In the genomic region with DNA sequence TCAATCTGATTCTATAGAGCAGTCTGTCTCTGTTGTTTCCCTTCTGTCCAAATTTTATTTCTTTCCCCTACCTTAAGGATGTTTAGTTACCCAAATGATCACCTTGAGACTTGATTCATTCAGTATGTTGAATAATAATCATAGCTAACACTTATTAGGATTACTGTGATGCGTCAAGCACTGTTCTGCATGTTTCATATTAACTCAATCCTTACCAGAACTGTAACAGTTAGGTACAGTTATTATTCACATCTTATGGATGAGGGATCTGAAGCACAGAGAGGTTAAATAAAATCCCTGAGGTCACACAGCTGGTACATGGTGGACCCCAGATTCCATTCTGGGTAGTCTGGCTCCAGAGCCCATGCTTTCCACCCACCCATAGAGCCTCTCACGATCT, we compare ENCODE assay signal across 17 cellular contexts.
DNase-seq lines count a peak whose midpoint lies in the region; ATAC-seq, FAIRE-seq and TF ChIP-seq lines count a peak whose summit lies in the region.
"Had no signal": no experiment of that assay in that cellular context is flagged by ENCODE, and none has a peak within 500 bp of the region (broad histone marks: within the 10 kb centered on the region; RNA-seq: fewer than 3 reads in every experiment).

No MANE protein-coding gene starts in this region.

- H3K27ac ChIP-seq in liver (ENCODE audit: low read depth in 1 of 2, low read length in 2 of 2) (peak overlapping the region; percentile 43 to 77), HepG2 (ENCODE audit: extremely low read length, insufficient read depth, low read length) (no peak overlapping the region), vagina (peak overlapping the region; percentile 6), hepatocyte (no peak overlapping the region)
- H3K27ac ChIP-seq: GM23248 had no signal

- CTCF ChIA-PET in HepG2 (lab: Yijun Ruan, JAX; ENCODE audit: low intra/inter-chr PET ratio, low total read pairs) (no interaction called here), T-cell (lab: Charles Lee) (interaction anchor here in 1 of 2 donors (0.8 kb wide), 1 partner anchor 254 kb away, joined by 3 read pairs; no protein-coding TSS in a partner anchor), WTC11 (lab: Charles Lee) (interaction anchor here (0.6 to 1.2 kb wide), 2 partner anchors 222 to 713 kb away, joined by 3 to 4 read pairs; a partner anchor contains a TSS)

- TF ChIP-seq EP300 in HepG2 (IDR thresholded peaks at IDR 0.05; ENCODE audit: low read depth in 2 of 2, low read length in 2 of 2) (no peak), HepG2 (CRISPR knock-in tag; IDR thresholded peaks at IDR 0.05; ENCODE audit: borderline replicate concordance) (no peak)

- TF ChIP-seq CTCF in liver (IDR thresholded peaks at IDR 0.05; ENCODE audit: low read depth, low read length, missing input control) (no peak), HepG2 (CRISPR knock-in tag; IDR thresholded peaks at IDR 0.05) (no peak), vagina (IDR thresholded peaks at IDR 0.05) (no peak), WTC11 (IDR thresholded peaks at IDR 0.05) (no peak), hepatocyte (IDR thresholded peaks at IDR 0.05; ENCODE audit: poor library complexity) (no peak)

- TF ChIP-seq POLR2A in HepG2 (IDR thresholded peaks at IDR 0.05; ENCODE audit: insufficient read depth in 1 of 2, low read depth in 2 of 2, low read length in 2 of 2) (no peak), vagina (IDR thresholded peaks at IDR 0.05) (no peak)

- H3K27ac Mint-ChIP-seq in T-cell (peak overlapping the region; percentile 96), memory B cell (peak overlapping the region; percentile 77), WTC11 (no peak overlapping the region)

- H3K27me3 ChIP-seq in liver (ENCODE audit: control insufficient read depth in 4 of 4, insufficient read depth in 4 of 4, low read length in 3 of 4) (no peaks in the 10 kb centered on the region), HepG2 (ENCODE audit: control insufficient read depth in 1 of 2, insufficient read depth in 2 of 2, low read length in 2 of 2) (no peaks in the 10 kb centered on the region), vagina (no peaks in the 10 kb centered on the region), hepatocyte (no peaks in the 10 kb centered on the region)

- ATAC-seq in HepG2 (no peak), T-cell (replicated peaks in 1 of 4) (no peak), memory B cell (ENCODE audit: low read depth) (no peak), WTC11 (no peak), GM21360 (IDR thresholded peaks at IDR 0.05; ENCODE audit: unreplicated experiment) (no peak)
- ATAC-seq: Right ventricle myocardium inferior had no signal

- no peaks in the 10 kb centered on the region for H3K27me3 Mint-ChIP-seq in T-cell
- no peaks in the 10 kb centered on the region for H3K27me3 Mint-ChIP-seq in memory B cell
- no peaks in the 10 kb centered on the region for H3K27me3 Mint-ChIP-seq in WTC11 (ENCODE audit: low read depth)

- H3K4me1 ChIP-seq in liver (ENCODE audit: control insufficient read depth in 4 of 4, insufficient read depth in 4 of 4, low read length in 3 of 4) (peaks cover 0 to 5% (median 0%) of the 10 kb centered on the region in 4 donors), HepG2 (ENCODE audit: insufficient read depth, low read length) (no peaks in the 10 kb centered on the region), vagina (peaks cover 18% of the 10 kb centered on the region), hepatocyte (ENCODE audit: insufficient read depth) (no peaks in the 10 kb centered on the region)

- H3K9ac ChIP-seq in liver (ENCODE audit: low read depth in 1 of 2, low read length in 2 of 2) (no peak overlapping the region), HepG2 (ENCODE audit: insufficient read depth, low read depth, low read length) (no peak overlapping the region)
- H3K9ac ChIP-seq: GM23248 had no signal

- no peaks in the 10 kb centered on the region for H3K9me2 ChIP-seq in hepatocyte (replicated peaks; ENCODE audit: insufficient read depth)

- H3K4me3 Mint-ChIP-seq in T-cell (peak overlapping the region in 2 of 3 donors; percentile 65), memory B cell (peak overlapping the region; percentile 82), WTC11 (no peak overlapping the region)

- POLR2A ChIA-PET in HepG2 (lab: Yijun Ruan, JAX) (no interaction called here), T-cell (lab: Charles Lee) (no interaction called here), WTC11 (lab: Charles Lee) (no interaction called here)

- DNase-seq in HepG2 (ENCODE audit: low spot score) (no peak), T-cell (no peak), memory B cell (ENCODE audit: low spot score in 2 of 2) (no peak), vagina (ENCODE audit: extremely low spot score in 2 of 2) (no peak), WTC11 (ENCODE audit: low spot score) (no peak), hepatocyte (ENCODE audit: low spot score) (no peak)
- DNase-seq: AML-193; caudate nucleus; foreskin fibroblast; mesendoderm; occipital lobe; stimulated activated naive CD4-positive, alpha-beta T cell had no signal

- no peak for FAIRE-seq in HepG2 (lab: Jason Lieb, UNC)
- FAIRE-seq: HTR-8/SVneo had no signal

- no peaks in the 10 kb centered on the region for H3K79me2 ChIP-seq in HepG2 (ENCODE audit: insufficient read depth, low read length)
- no peaks in the 10 kb centered on the region for H3K79me2 ChIP-seq in hepatocyte

- BruUV-seq in HepG2 (replicated peaks; lab: Mats Ljungman, UMichigan), result no TSS peak

- no peaks in the 10 kb centered on the region for H4K20me1 ChIP-seq in HepG2 (ENCODE audit: insufficient read depth, low read length)
- no peaks in the 10 kb centered on the region for H4K20me1 ChIP-seq in hepatocyte (ENCODE audit: insufficient read depth, poor library complexity, severe bottlenecking)

- H3K9me3 Mint-ChIP-seq in T-cell (no peaks in the 10 kb centered on the region), memory B cell (no peaks in the 10 kb centered on the region), WTC11 (no peaks in the 10 kb centered on the region)

- peaks cover 14% of the 10 kb centered on the region for H3K36me3 Mint-ChIP-seq in T-cell
- peaks cover 4% of the 10 kb centered on the region for H3K36me3 Mint-ChIP-seq in memory B cell
- H3K36me3 Mint-ChIP-seq in WTC11, result no peaks in the 10 kb centered on the region

- intact Hi-C loops in HepG2 (cut with micrococcal nuclease; ENCODE audit: unreplicated experiment) (no loop called here), vagina (cut with DNase I) (no loop called here)

- H3K36me3 ChIP-seq in liver (ENCODE audit: control insufficient read depth in 4 of 4, insufficient read depth in 3 of 4, low read depth in 1 of 4, low read length in 3 of 4) (peaks cover 0 to 3% (median 2%) of the 10 kb centered on the region in 4 donors), HepG2 (replicated peaks in 1 of 2; ENCODE audit: control insufficient read depth in 1 of 2, insufficient read depth in 2 of 2, low read length in 2 of 2) (peaks cover 1 to 9% of the 10 kb centered on the region in 2 experiments; a peak in 2 of 5 replicates), vagina (no peaks in the 10 kb centered on the region), hepatocyte (replicated peaks; ENCODE audit: insufficient read depth, low read depth) (no peaks in the 10 kb centered on the region)

- 86% methylated on average over 2 of the region's 2 CpGs for WGBS in liver
- WGBS in HepG2 (ENCODE audit: low lambda C conversion rate), result 95% methylated on average over 2 of the region's 2 CpGs
- 96% methylated on average over 2 of the region's 2 CpGs for WGBS in hepatocyte (ENCODE audit: low lambda C conversion rate, missing lambda C conversion rate)

- no peak overlapping the region for H2AFZ ChIP-seq in HepG2 (ENCODE audit: low read length)
- H2AFZ ChIP-seq in hepatocyte, result no peak overlapping the region
- H2AFZ ChIP-seq: GM23248 had no signal

- H3K9me3 ChIP-seq in liver (ENCODE audit: control insufficient read depth in 4 of 4, low read length in 3 of 4), result no peaks in the 10 kb centered on the region
- no peaks in the 10 kb centered on the region for H3K9me3 ChIP-seq in HepG2 (ENCODE audit: low read length)
- H3K9me3 ChIP-seq in vagina, result no peaks in the 10 kb centered on the region
- H3K9me3 ChIP-seq in hepatocyte (ENCODE audit: low read depth), result no peaks in the 10 kb centered on the region

- no peak for TF ChIP-seq RAD21 in liver (IDR thresholded peaks at IDR 0.05)
- no peak for TF ChIP-seq RAD21 in HepG2 (CRISPR knock-in tag; IDR thresholded peaks at IDR 0.05)

- H3K4me2 ChIP-seq in HepG2 (ENCODE audit: low read depth, low read length) (no peak overlapping the region), hepatocyte (no peak overlapping the region)

- peaks cover 47 to 72% (median 59%) of the 10 kb centered on the region in 3 donors for H3K4me1 Mint-ChIP-seq in T-cell
- H3K4me1 Mint-ChIP-seq in memory B cell, result peaks cover 27% of the 10 kb centered on the region
- H3K4me1 Mint-ChIP-seq in WTC11, result 0 out of 2 replicates have a peak, but pooled peaks cover 3% of the 10 kb centered on the region

- in situ Hi-C loops in HepG2 (cut with HindIII; ENCODE audit: extremely low pct_ligation_motif_present, low pct_unique_long_range_greater_than_20kb), result no loop called here

- H3K4me3 ChIP-seq in liver (ENCODE audit: low read depth in 1 of 3, low read length in 3 of 3) (no peak overlapping the region), HepG2 (replicated peaks in 1 of 3; ENCODE audit: insufficient read depth in 1 of 3, low read depth in 2 of 3, low read length in 3 of 3) (no peak overlapping the region), vagina (no peak overlapping the region), hepatocyte (no peak overlapping the region)
- H3K4me3 ChIP-seq: GM23248 had no signal

TF ChIP-seq in liver, 16 proteins besides CTCF, POLR2A, EP300 and RAD21 (continues in another document):
- TF ChIP-seq RXRA (IDR thresholded peaks at IDR 0.05), result no peak
- no peak for TF ChIP-seq TAF1 (conservative IDR thresholded peaks at IDR 0.05)
- no peak for TF ChIP-seq SP1 (IDR thresholded peaks at IDR 0.05)
- no peak for TF ChIP-seq HNF4G (IDR thresholded peaks at IDR 0.05)
- no peak for TF ChIP-seq JUND (IDR thresholded peaks at IDR 0.05)
- TF ChIP-seq FOXA1 (IDR thresholded peaks at IDR 0.05), result no peak

TF ChIP-seq in HepG2, 621 proteins besides CTCF, POLR2A, EP300 and RAD21 (continues in another document):
- TF ChIP-seq JUNB (CRISPR knock-in tag; IDR thresholded peaks at IDR 0.05; ENCODE audit: borderline replicate concordance), result no peak

TF ChIP-seq in WTC11, 78 proteins besides CTCF, POLR2A, EP300 and RAD21 (continues in another document):
- TF ChIP-seq NFYB (CRISPR knock-in tag; conservative IDR thresholded peaks at IDR 0.05; ENCODE audit: low read depth) (no peak), ZNF396 (CRISPR knock-in tag; IDR thresholded peaks at IDR 0.05; ENCODE audit: borderline replicate concordance) (no peak), TP53 (CRISPR knock-in tag; IDR thresholded peaks at IDR 0.05) (no peak), HMGA2 (CRISPR knock-in tag; IDR thresholded peaks at IDR 0.05) (no peak)
- TF ChIP-seq, protein P1, sequence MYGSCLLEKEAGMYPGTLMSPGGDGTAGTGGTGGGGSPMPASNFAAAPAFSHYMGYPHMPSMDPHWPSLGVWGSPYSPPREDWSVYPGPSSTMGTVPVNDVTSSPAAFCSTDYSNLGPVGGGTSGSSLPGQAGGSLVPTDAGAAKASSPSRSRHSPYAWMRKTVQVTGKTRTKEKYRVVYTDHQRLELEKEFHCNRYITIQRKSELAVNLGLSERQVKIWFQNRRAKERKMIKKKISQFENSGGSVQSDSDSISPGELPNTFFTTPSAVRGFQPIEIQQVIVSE (CRISPR knock-in tag; IDR thresholded peaks at IDR 0.05; ENCODE audit: borderline replicate concordance), result no peak

Comparison
In these comparisons a context has a peak if more than half of its experiments do, and no peak if none do; other contexts are left out.
1. H3K27ac ChIP-seq: peak in liver (2 of 2) and vagina (single experiment); none in HepG2 (single experiment) and hepatocyte (single experiment).